19 cellular contexts compared by ENCODE assay signal in the genomic region with DNA sequence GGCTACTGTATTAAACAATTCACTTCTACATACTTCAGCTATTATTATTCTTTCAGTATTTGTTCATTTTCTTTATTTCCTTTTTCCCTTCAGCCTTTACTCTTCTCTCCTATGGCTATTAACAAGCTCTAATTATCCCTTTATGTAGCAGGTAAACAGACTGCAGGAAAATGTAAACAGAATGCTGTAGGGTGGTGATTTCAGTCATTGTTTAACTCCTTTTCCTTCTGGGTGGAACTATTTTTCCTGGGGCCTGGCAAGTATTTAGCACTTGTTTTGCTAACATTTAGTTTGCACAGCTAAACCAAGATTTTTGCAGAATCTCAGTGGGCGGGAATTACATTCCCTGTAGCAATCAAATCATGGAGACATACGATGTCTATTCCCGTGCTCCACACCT. TPM values are rescaled to one million over a fixed set of nuclear protein-coding genes. Genes with fewer than 3 reads are reported as not detected.
DNase-seq lines count a peak whose midpoint lies in the region; ATAC-seq and TF ChIP-seq lines count a peak whose summit lies in the region.
"Had no signal": no experiment of that assay in that cellular context is flagged by ENCODE, and none has a peak within 500 bp of the region (broad histone marks: within the 10 kb centered on the region; RNA-seq: fewer than 3 reads in every experiment).

No MANE protein-coding gene starts in this region.

- POLR2A ChIA-PET in HEK293 (lab: Yijun Ruan, JAX), result no interaction called here

- no peak overlapping the region for H3K4me2 ChIP-seq in mesendoderm (ENCODE audit: low read length)
- H3K4me2 ChIP-seq: GM23338, KMS-11 had no signal

- H2BK120ac ChIP-seq in mesendoderm (ENCODE audit: low read depth, low read length), result no peak overlapping the region

- H2BK5ac ChIP-seq in mesendoderm (ENCODE audit: low read length), result no peak overlapping the region

- H3K4me3 ChIP-seq in HEK293 (ENCODE audit: low read depth, low read length), result no peak overlapping the region
- H3K4me3 ChIP-seq in mesendoderm (ENCODE audit: low read length), result no peak overlapping the region
- H3K4me3 ChIP-seq: GM23338 had no signal

- H3K23ac ChIP-seq in mesendoderm (ENCODE audit: low read length), result no peak overlapping the region

- H2BK15ac ChIP-seq in mesendoderm (replicated peaks; ENCODE audit: low read depth), result no peak overlapping the region

- ATAC-seq in GM19035 (IDR thresholded peaks at IDR 0.05; ENCODE audit: unreplicated experiment), result no peak
- ATAC-seq: GM23338, Panc1 had no signal

- H4K5ac ChIP-seq in mesendoderm (ENCODE audit: low read length), result no peak overlapping the region

- DNase-seq in NCI-H774 (lab: John Stamatoyannopoulos, UW), result peak; percentile 65
- peak; percentile 19 for DNase-seq in mesendoderm
- DNase-seq in NK-92 treated with Interleukin-12 subunit alpha and Interleukin-12 subunit beta, amount 100 ng/mL, for 24 hours (lab: John Stamatoyannopoulos, UW), result no peak
- no peak for DNase-seq in activated CD4-positive, alpha-beta T cell treated with anti-CD3 and anti-CD28 coated beads, Interleukin-2, amount 50 U/mL, for 1 hour
- DNase-seq in NCI-H2029 (lab: John Stamatoyannopoulos, UW), result no peak
- DNase-seq: Caco-2; CD4-positive, alpha-beta T cell; DND-41; HCEC 1CT; IMR-90; NCI-H226; NCI-H524; T-helper 1 cell had no signal

- no peaks in the 10 kb centered on the region for H3K79me2 ChIP-seq in mesendoderm (ENCODE audit: control insufficient read depth, insufficient read depth, low read length)

- no peak overlapping the region for H3K56ac ChIP-seq in mesendoderm (ENCODE audit: low read length)

- H3K27me3 ChIP-seq in mesendoderm (ENCODE audit: insufficient read depth, low read length, poor library complexity), result no peaks in the 10 kb centered on the region

- H3K36me3 ChIP-seq in HEK293 (ENCODE audit: control insufficient read depth in 2 of 2, insufficient read depth in 1 of 2, low read length in 2 of 2), result no peaks in the 10 kb centered on the region
- H3K36me3 ChIP-seq in mesendoderm (ENCODE audit: control insufficient read depth, insufficient read depth, low read length), result no peaks in the 10 kb centered on the region

- no peak overlapping the region for H3K18ac ChIP-seq in mesendoderm (ENCODE audit: low read length)

- H3K4ac ChIP-seq in mesendoderm (ENCODE audit: low read depth, low read length), result no peak overlapping the region

- no peaks in the 10 kb centered on the region for H3K79me1 ChIP-seq in mesendoderm (ENCODE audit: low read length)

- CTCF ChIA-PET in HEK293 (lab: Yijun Ruan, JAX), result interaction anchor here (1.0 to 2.9 kb wide), 4 partner anchors 10 to 151 kb away, joined by 3 to 12 read pairs (median 10); a partner anchor contains a TSS

- no peak overlapping the region for H3K9ac ChIP-seq in mesendoderm (ENCODE audit: low read length)
- H3K9ac ChIP-seq: KMS-11 had no signal

- H4K8ac ChIP-seq in mesendoderm (ENCODE audit: low read depth, low read length), result no peak overlapping the region

- peak overlapping the region; percentile 28; the same call in 1 of the 2 replicates for H3K27ac ChIP-seq in 22Rv1
- no peak overlapping the region for H3K27ac ChIP-seq in HEK293 (ENCODE audit: extremely low read depth, low read depth, low read length)
- no peak overlapping the region for H3K27ac ChIP-seq in mesendoderm (ENCODE audit: low read depth, low read length)
- H3K27ac ChIP-seq: KMS-11 had no signal

- H3K4me1 ChIP-seq in HEK293 (ENCODE audit: control insufficient read depth, insufficient read depth, low read length), result no peaks in the 10 kb centered on the region
- H3K4me1 ChIP-seq in mesendoderm (ENCODE audit: control insufficient read depth, low read depth, low read length), result no peaks in the 10 kb centered on the region

- no peaks in the 10 kb centered on the region for H3K9me3 ChIP-seq in HEK293 (ENCODE audit: control insufficient read depth, insufficient read depth, low read depth, low read length)
- H3K9me3 ChIP-seq: Caco-2 had no signal

- WGBS in mesendoderm (ENCODE audit: extremely low coverage, insufficient coverage, low lambda C conversion rate), result no CpG with 5 or more reads among the region's 3 CpGs

- TF ChIP-seq CTCF in 22Rv1 (IDR thresholded peaks at IDR 0.05) (no peak), HEK293 (tag by site-specific recombination; IDR thresholded peaks at IDR 0.05) (no peak)

- H2AK5ac ChIP-seq in mesendoderm (ENCODE audit: low read length), result no peak overlapping the region

TF ChIP-seq in HEK293, 187 proteins besides CTCF, POLR2A, EP300 and RAD21:
- TF ChIP-seq, protein P1, sequence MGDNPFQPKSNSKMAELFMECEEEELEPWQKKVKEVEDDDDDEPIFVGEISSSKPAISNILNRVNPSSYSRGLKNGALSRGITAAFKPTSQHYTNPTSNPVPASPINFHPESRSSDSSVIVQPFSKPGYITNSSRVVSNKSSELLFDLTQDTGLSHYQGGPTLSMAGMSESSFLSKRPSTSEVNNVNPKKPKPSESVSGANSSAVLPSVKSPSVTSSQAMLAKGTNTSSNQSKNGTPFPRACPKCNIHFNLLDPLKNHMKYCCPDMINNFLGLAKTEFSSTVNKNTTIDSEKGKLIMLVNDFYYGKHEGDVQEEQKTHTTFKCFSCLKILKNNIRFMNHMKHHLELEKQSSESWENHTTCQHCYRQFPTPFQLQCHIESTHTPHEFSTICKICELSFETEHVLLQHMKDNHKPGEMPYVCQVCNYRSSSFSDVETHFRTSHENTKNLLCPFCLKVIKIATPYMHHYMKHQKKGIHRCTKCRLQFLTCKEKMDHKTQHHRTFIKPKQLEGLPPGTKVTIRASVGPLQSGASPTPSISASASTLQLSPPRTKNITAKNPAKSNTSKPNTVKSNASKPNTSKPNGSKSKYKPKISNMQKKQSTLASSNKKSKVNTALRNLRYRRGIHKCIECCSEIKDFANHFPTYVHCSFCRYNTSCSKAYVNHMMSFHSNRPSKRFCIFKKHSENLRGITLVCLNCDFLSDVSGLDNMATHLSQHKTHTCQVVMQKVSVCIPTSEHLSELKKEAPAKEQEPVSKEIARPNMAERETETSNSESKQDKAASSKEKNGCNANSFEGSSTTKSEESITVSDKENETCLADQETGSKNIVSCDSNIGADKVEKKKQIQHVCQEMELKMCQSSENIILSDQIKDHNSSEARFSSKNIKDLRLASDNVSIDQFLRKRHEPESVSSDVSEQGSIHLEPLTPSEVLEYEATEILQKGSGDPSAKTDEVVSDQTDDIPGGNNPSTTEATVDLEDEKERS (tag by site-specific recombination; IDR thresholded peaks at IDR 0.05), result no peak
- TF ChIP-seq ZNF521 (tag by site-specific recombination; IDR thresholded peaks at IDR 0.05) (no peak), ZNF341 (tag by site-specific recombination; IDR thresholded peaks at IDR 0.05; ENCODE audit: low read depth) (no peak), ZNF707 (tag by site-specific recombination; IDR thresholded peaks at IDR 0.05) (no peak)
- TF ChIP-seq, protein P2, sequence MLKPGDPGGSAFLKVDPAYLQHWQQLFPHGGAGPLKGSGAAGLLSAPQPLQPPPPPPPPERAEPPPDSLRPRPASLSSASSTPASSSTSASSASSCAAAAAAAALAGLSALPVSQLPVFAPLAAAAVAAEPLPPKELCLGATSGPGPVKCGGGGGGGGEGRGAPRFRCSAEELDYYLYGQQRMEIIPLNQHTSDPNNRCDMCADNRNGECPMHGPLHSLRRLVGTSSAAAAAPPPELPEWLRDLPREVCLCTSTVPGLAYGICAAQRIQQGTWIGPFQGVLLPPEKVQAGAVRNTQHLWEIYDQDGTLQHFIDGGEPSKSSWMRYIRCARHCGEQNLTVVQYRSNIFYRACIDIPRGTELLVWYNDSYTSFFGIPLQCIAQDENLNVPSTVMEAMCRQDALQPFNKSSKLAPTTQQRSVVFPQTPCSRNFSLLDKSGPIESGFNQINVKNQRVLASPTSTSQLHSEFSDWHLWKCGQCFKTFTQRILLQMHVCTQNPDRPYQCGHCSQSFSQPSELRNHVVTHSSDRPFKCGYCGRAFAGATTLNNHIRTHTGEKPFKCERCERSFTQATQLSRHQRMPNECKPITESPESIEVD (tag by site-specific recombination; IDR thresholded peaks at IDR 0.05), result peak; percentile 51
- TF ChIP-seq, protein P3, sequence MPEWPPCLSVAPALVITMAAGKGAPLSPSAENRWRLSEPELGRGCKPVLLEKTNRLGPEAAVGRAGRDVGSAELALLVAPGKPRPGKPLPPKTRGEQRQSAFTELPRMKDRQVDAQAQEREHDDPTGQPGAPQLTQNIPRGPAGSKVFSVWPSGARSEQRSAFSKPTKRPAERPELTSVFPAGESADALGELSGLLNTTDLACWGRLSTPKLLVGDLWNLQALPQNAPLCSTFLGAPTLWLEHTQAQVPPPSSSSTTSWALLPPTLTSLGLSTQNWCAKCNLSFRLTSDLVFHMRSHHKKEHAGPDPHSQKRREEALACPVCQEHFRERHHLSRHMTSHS (tag by site-specific recombination; IDR thresholded peaks at IDR 0.05), result no peak

RNA-seq across cellular contexts. Expression of a gene that starts 14.4 kb away (rescaled TPM):
- polyA plus RNA-seq in mesendoderm (2013, experiment 1 of 2), result 0.14 TPM
- 0.18 TPM for polyA plus RNA-seq in mesendoderm (2013, experiment 2 of 2)

Comparison
In these comparisons a context has a peak if more than half of its experiments do, and no peak if none do; other contexts are left out.
1. DNase-seq: peak in NCI-H774 (single experiment) and mesendoderm (single experiment); none in NK-92 treated with Interleukin-12 subunit alpha and Interleukin-12 subunit beta, amount 100 ng/mL, for 24 hours (single experiment), activated CD4-positive, alpha-beta T cell treated with anti-CD3 and anti-CD28 coated beads, Interleukin-2, amount 50 U/mL, for 1 hour (single experiment) and NCI-H2029 (single experiment).